In the genomic region with DNA sequence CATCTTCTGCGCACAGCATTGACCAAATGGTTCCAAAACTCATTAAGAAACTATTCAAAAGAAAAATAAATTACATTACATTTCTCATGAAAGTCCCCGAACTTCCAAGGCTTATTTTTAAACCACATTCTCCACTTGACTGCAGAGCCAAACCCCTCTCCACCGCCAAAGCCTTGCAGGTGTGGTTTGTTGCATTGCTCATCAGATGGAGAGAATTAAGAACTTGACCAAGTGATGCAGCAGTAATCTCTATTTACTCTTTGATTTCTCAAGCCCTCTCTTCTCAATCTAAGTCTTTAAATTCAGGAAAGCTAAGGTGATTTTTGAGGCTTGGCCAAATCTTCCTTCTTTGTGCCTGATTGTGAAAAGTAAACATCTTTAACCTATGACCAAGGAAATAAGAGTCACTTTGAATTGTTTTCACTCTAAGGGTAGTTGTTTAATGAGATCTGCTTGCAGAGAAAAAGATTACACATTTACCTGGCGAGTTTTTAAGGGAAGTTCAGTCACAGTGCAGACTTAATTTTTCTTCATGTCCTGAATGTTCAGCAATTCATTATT, we compare ENCODE assay signal across 21 cellular contexts.
"Had no signal": no experiment of that assay in that cellular context is flagged by ENCODE, and none has a peak within 500 bp of the region (broad histone marks: within the 10 kb centered on the region; RNA-seq: fewer than 3 reads in every experiment).

No MANE protein-coding gene starts in this region.

- H3K36me3 Mint-ChIP-seq: naive thymus-derived CD4-positive, alpha-beta T cell; stimulated activated memory B cell treated with anti-CD40 and anti-IgM and Interleukin-4, amounts not matched to agents 10 μg/mL and 1 μg/mL and 100 μg/mL, for 72 hours had no signal

- DNase-seq: dermis blood vessel endothelial cell; esophagus squamous epithelium; foreskin fibroblast; kidney; left cardiac atrium; mesendoderm; naive thymus-derived CD4-positive, alpha-beta T cell; nephron progenitor cell; psoas muscle; spleen; stimulated activated CD4-positive, alpha-beta T cell treated with anti-CD3 and anti-CD28 coated beads, Interleukin-15, amount 100 ng/mL, for 24 hours; stimulated activated CD4-positive, alpha-beta T cell treated with anti-CD3 and anti-CD28 coated beads, Interleukin-1b, Interleukin-23, amount 100 ng/mL, for 48 hours; stimulated activated CD4-positive, alpha-beta T cell treated with anti-CD3 and anti-CD28 coated beads, Interleukin-4, amount 100 ng/mL, for 24 hours; tibial artery; uterus had no signal

- H3K79me2 ChIP-seq: hepatocyte had no signal

- H3K36me3 ChIP-seq: esophagus squamous epithelium, gastroesophageal sphincter, spleen, tibial artery, upper lobe of left lung, uterus had no signal

- H3K9me3 Mint-ChIP-seq: naive thymus-derived CD4-positive, alpha-beta T cell; nephron progenitor cell; stimulated activated memory B cell treated with anti-CD40 and anti-IgM and Interleukin-4, amounts not matched to agents 10 μg/mL and 1 μg/mL and 100 μg/mL, for 72 hours; stimulated activated naive CD8-positive, alpha-beta T cell treated with anti-CD3 and anti-CD28 coated beads, Interleukin-15, Interleukin-2, amounts not matched to agents 100 ng/mL and 50 ng/mL, for 24 hours had no signal

- H2AFZ ChIP-seq: hepatocyte had no signal

- H3K27ac ChIP-seq: esophagus squamous epithelium, gastroesophageal sphincter, hepatocyte, psoas muscle, spleen, tibial artery, upper lobe of left lung, uterus had no signal

- H3K4me3 ChIP-seq: esophagus squamous epithelium, gastroesophageal sphincter, hepatocyte, psoas muscle, spleen, tibial artery, upper lobe of left lung, uterus had no signal

- ATAC-seq: gastroesophageal sphincter; left cardiac atrium; naive thymus-derived CD4-positive, alpha-beta T cell; psoas muscle; sciatic nerve; stimulated activated memory B cell treated with anti-CD40 and anti-IgM and Interleukin-4, amounts not matched to agents 10 μg/mL and 1 μg/mL and 100 μg/mL, for 72 hours had no signal

- H3K27me3 ChIP-seq: esophagus squamous epithelium, gastroesophageal sphincter, hepatocyte, spleen, tibial artery, upper lobe of left lung, uterus had no signal

- H3K27ac Mint-ChIP-seq: naive thymus-derived CD4-positive, alpha-beta T cell; nephron progenitor cell; stimulated activated memory B cell treated with anti-CD40 and anti-IgM and Interleukin-4, amounts not matched to agents 10 μg/mL and 1 μg/mL and 100 μg/mL, for 72 hours; stimulated activated naive CD8-positive, alpha-beta T cell treated with anti-CD3 and anti-CD28 coated beads, Interleukin-15, Interleukin-2, amounts not matched to agents 100 ng/mL and 50 ng/mL, for 24 hours had no signal

- H3K4me1 ChIP-seq: esophagus squamous epithelium, gastroesophageal sphincter, psoas muscle, spleen, tibial artery, upper lobe of left lung, uterus had no signal

- H3K4me1 Mint-ChIP-seq: naive thymus-derived CD4-positive, alpha-beta T cell; nephron progenitor cell; stimulated activated memory B cell treated with anti-CD40 and anti-IgM and Interleukin-4, amounts not matched to agents 10 μg/mL and 1 μg/mL and 100 μg/mL, for 72 hours had no signal

- H3K4me3 Mint-ChIP-seq: naive thymus-derived CD4-positive, alpha-beta T cell; nephron progenitor cell; stimulated activated memory B cell treated with anti-CD40 and anti-IgM and Interleukin-4, amounts not matched to agents 10 μg/mL and 1 μg/mL and 100 μg/mL, for 72 hours; stimulated activated naive CD8-positive, alpha-beta T cell treated with anti-CD3 and anti-CD28 coated beads, Interleukin-15, Interleukin-2, amounts not matched to agents 100 ng/mL and 50 ng/mL, for 24 hours had no signal

- H3K27me3 Mint-ChIP-seq: stimulated activated memory B cell treated with anti-CD40 and anti-IgM and Interleukin-4, amounts not matched to agents 10 μg/mL and 1 μg/mL and 100 μg/mL, for 72 hours; stimulated activated naive CD8-positive, alpha-beta T cell treated with anti-CD3 and anti-CD28 coated beads, Interleukin-15, Interleukin-2, amounts not matched to agents 100 ng/mL and 50 ng/mL, for 24 hours had no signal

- H3K4me2 ChIP-seq: hepatocyte had no signal

- H3K9me3 ChIP-seq: esophagus squamous epithelium, gastroesophageal sphincter, psoas muscle, spleen, tibial artery, upper lobe of left lung, uterus had no signal
